8 cellular contexts compared by ENCODE assay signal in genomic region chr22:44172370-44173108, GRCh38. TPM values are rescaled to one million over a fixed set of nuclear protein-coding genes. Genes with fewer than 3 reads are reported as not detected.
DNase-seq lines count a peak whose midpoint lies in the region; ATAC-seq and TF ChIP-seq lines count a peak whose summit lies in the region.

No MANE protein-coding gene starts in this region.

- no peaks in the 10 kb centered on the region for H3K9me3 ChIP-seq in Caco-2

- no peaks in the 10 kb centered on the region for H3K4me1 ChIP-seq in Caco-2

- DNase-seq in COR-L47 (lab: John Stamatoyannopoulos, UW) (peak; percentile 93), H7 (peak; percentile 75), NCI-H748 treated with DMSO at 0.1 percent for 48 hours (lab: John Stamatoyannopoulos, UW) (peak; percentile 80), left cardiac atrium (peak; percentile 68), superior temporal gyrus (ENCODE audit: extremely low spot score) (peak; percentile 69), islet precursor cell (no peak), Caco-2 (no peak)

- no peak overlapping the region for H3K4me3 ChIP-seq in H7 (ENCODE audit: insufficient read depth, low read depth, low read length)
- H3K4me3 ChIP-seq in Caco-2 (ENCODE audit: low read depth, low read length): no peak overlapping the region

- CTCF ChIA-PET in Caco-2 (lab: Charles Lee): no interaction called here

- H3K27me3 Mint-ChIP-seq in Caco-2 (ENCODE audit: insufficient read depth, unreplicated experiment): peaks cover 9% of the 10 kb centered on the region

- H3K36me3 Mint-ChIP-seq in Caco-2 (ENCODE audit: insufficient read depth, unreplicated experiment): no peaks in the 10 kb centered on the region

- POLR2A ChIA-PET in Caco-2 (lab: Charles Lee): no interaction called here

- no peaks in the 10 kb centered on the region for H3K4me1 Mint-ChIP-seq in Caco-2 (ENCODE audit: low read depth, unreplicated experiment)

- no peak overlapping the region for H3K27ac Mint-ChIP-seq in Caco-2 (ENCODE audit: unreplicated experiment)

- ATAC-seq in left cardiac atrium (peak; percentile 73 to 77), HG03520 (IDR thresholded peaks at IDR 0.05; ENCODE audit: unreplicated experiment) (no peak)

- H3K27me3 ChIP-seq in H7 (ENCODE audit: control insufficient read depth, insufficient read depth, low read length) (no peaks in the 10 kb centered on the region), Caco-2 (replicated peaks; ENCODE audit: control insufficient read depth, insufficient read depth, low read length) (no peaks in the 10 kb centered on the region)

- no peak overlapping the region for H3K4me3 Mint-ChIP-seq in Caco-2 (ENCODE audit: unreplicated experiment)

- TF ChIP-seq CTCF in Caco-2 (IDR thresholded peaks at IDR 0.05; ENCODE audit: insufficient read depth in 1 of 2, low read depth in 1 of 2, low read length in 1 of 2, severe bottlenecking in 1 of 2, unreplicated experiment in 1 of 2): no peak

- intact Hi-C loops in left cardiac atrium (cut with DNase I) (no loop called here), Caco-2 (cut with micrococcal nuclease; ENCODE audit: unreplicated experiment) (no loop called here)

- H3K9me3 Mint-ChIP-seq in Caco-2 (ENCODE audit: unreplicated experiment): no peaks in the 10 kb centered on the region

- H3K36me3 ChIP-seq in H7 (replicated peaks; ENCODE audit: control insufficient read depth, insufficient read depth, low read length) (no peaks in the 10 kb centered on the region), Caco-2 (ENCODE audit: control insufficient read depth, insufficient read depth, low read length) (no peaks in the 10 kb centered on the region)

- no TSS peak for BruUV-seq in Caco-2 (replicated peaks; lab: Mats Ljungman, UMichigan)

RNA-seq across cellular contexts. Expression of gene PARVG, which starts 8.2 kb away (rescaled TPM):
- total RNA-seq in H7 (2014; rRNA removed; shearing (Covaris generic)): 0.21 TPM in 1 of 2 replicates, not detected in the other
- total RNA-seq in left cardiac atrium: 1 to 10 TPM; 6.0 to 9.5 TPM
- total RNA-seq in Caco-2 (2022): not detected in 2 replicates

Comparison
In these comparisons a context has a peak if more than half of its experiments do, and no peak if none do; other contexts are left out.
1. DNase-seq: peak in COR-L47 (single experiment), H7 (single experiment), NCI-H748 treated with DMSO at 0.1 percent for 48 hours (single experiment), left cardiac atrium (single experiment) and superior temporal gyrus (single experiment); none in islet precursor cell (single experiment) and Caco-2 (0 of 2).